In the genomic region with DNA sequence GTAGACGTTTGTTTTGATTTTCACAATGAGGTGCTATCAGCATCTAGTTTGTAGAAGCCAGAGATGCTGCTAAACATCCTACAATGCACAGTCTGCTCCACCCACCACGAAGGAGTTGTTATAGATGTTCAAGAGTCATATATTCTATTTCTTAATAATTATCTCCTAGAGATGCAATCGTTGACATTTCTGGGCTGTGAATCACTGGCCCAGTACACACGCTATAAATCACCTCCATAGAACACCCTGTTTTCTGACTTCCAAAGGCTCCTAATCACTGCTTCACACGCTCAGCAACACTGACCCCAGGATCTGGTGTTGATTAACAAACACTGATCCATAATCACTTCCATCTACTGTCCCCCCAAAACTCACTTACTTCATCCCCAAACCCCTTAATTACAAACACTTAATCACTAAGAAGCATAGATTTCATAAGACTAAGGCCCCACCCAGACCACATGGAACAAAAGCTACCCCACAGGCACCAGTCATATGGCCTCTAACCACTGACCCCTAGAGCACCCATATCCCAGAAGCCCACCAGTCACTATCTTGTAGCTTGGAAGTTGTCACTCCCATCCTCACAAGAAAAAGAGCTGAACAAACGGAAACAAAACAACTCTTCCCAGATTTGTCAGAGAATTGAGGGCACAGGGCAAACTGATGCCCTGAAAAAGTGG, we compare ENCODE assay signal across 16 cellular contexts. TPM values are rescaled to one million over a fixed set of nuclear protein-coding genes. Genes with fewer than 3 reads are reported as not detected.
A peak's percentile ranks its signal among the peaks of the same experiment; 100 is the strongest.
DNase-seq lines count a peak whose midpoint lies in the region; ATAC-seq and TF ChIP-seq lines count a peak whose summit lies in the region.
"Had no signal": no experiment of that assay in that cellular context is flagged by ENCODE, and none has a peak within 500 bp of the region (broad histone marks: within the 10 kb centered on the region; RNA-seq: fewer than 3 reads in every experiment).

No MANE protein-coding gene starts in this region.

- peaks cover 8 to 9% of the 10 kb centered on the region in 2 donors for H3K4me1 Mint-ChIP-seq in effector memory CD8-positive, alpha-beta T cell (ENCODE audit: low read depth in 2 of 2)
- peaks cover 10 to 26% (median 15%) of the 10 kb centered on the region in 4 donors for H3K4me1 Mint-ChIP-seq in naive thymus-derived CD8-positive, alpha-beta T cell
- peaks cover 8 to 21% (median 12%) of the 10 kb centered on the region in 3 donors for H3K4me1 Mint-ChIP-seq in T-cell

- H3K27me3 ChIP-seq in BJ (ENCODE audit: control insufficient read depth, insufficient read depth, low read length), result no peaks in the 10 kb centered on the region
- H3K27me3 ChIP-seq: BLaER1 had no signal

- H3K36me3 Mint-ChIP-seq in effector memory CD8-positive, alpha-beta T cell (ENCODE audit: insufficient read depth), result no peaks in the 10 kb centered on the region
- no peaks in the 10 kb centered on the region for H3K36me3 Mint-ChIP-seq in naive thymus-derived CD8-positive, alpha-beta T cell
- no peaks in the 10 kb centered on the region for H3K36me3 Mint-ChIP-seq in T-cell

- CTCF ChIA-PET in BJ (lab: Yijun Ruan, JAX) (interaction anchor here (0.6 to 1.9 kb wide), 5 partner anchors 9 to 937 kb away, joined by 3 to 5 read pairs (median 5); no protein-coding TSS in a partner anchor), T-cell (lab: Charles Lee) (interaction anchor here in 1 of 2 donors (0.5 kb wide), 1 partner anchor 29 kb away, joined by 4 read pairs; no protein-coding TSS in a partner anchor)

- no peak overlapping the region for H3K4me3 ChIP-seq in BJ (ENCODE audit: low read depth, low read length)

- DNase-seq in BJ (ENCODE audit: low read depth) (peak; percentile 10), M059J (ENCODE audit: low read depth) (peak; percentile 55), medulla oblongata (ENCODE audit: extremely low spot score) (no peak), T-cell (no peak), GM20000 (ENCODE audit: low spot score) (no peak)
- no peak for DNase-seq in effector memory CD8-positive, alpha-beta T cell
- DNase-seq in naive thymus-derived CD8-positive, alpha-beta T cell, result no peak
- DNase-seq in activated effector memory CD4-positive, alpha-beta T cell treated with anti-CD3 and anti-CD28 coated beads, Interleukin-2, amount 50 U/mL, for 16 hours, result no peak
- DNase-seq: activated CD4-positive, alpha-beta T cell treated with anti-CD3 and anti-CD28 coated beads for 36 hours; activated T-cell treated with anti-CD3 and anti-CD28 coated beads, Interleukin-2, amount 50 U/mL, for 1 hour; GF-D8; NCI-H2171 treated with DMSO at 0.1 percent for 48 hours; stimulated activated CD4-positive, alpha-beta T cell treated with anti-CD3 and anti-CD28 coated beads, Interleukin-4, amount 100 ng/mL, for 4 hours; stimulated activated naive CD4-positive, alpha-beta T cell treated with Interleukin-2 at 50 U/mL for 16 hours; SW 1271 had no signal

- H3K36me3 ChIP-seq in BJ (ENCODE audit: control insufficient read depth, insufficient read depth, low read length), result no peaks in the 10 kb centered on the region
- H3K36me3 ChIP-seq: BLaER1 had no signal

- H3K27ac Mint-ChIP-seq in effector memory CD8-positive, alpha-beta T cell, result no peak overlapping the region
- peak overlapping the region in 3 of 10 donors; percentile 2 to 78 (median 21) for H3K27ac Mint-ChIP-seq in naive thymus-derived CD8-positive, alpha-beta T cell
- H3K27ac Mint-ChIP-seq in T-cell, result no peak overlapping the region

- POLR2A ChIA-PET in BJ (lab: Charles Lee), result no interaction called here
- POLR2A ChIA-PET in naive thymus-derived CD8-positive, alpha-beta T cell (lab: Charles Lee), result interaction anchor here (0.7 to 1.0 kb wide), 3 partner anchors 24 to 324 kb away, joined by 3 to 7 read pairs (median 3); no protein-coding TSS in a partner anchor
- POLR2A ChIA-PET in T-cell (lab: Charles Lee), result no interaction called here

- no peaks in the 10 kb centered on the region for H3K27me3 Mint-ChIP-seq in effector memory CD8-positive, alpha-beta T cell
- H3K27me3 Mint-ChIP-seq in naive thymus-derived CD8-positive, alpha-beta T cell, result no peaks in the 10 kb centered on the region
- H3K27me3 Mint-ChIP-seq in T-cell, result peaks cover 3 to 18% of the 10 kb centered on the region in 2 donors
- H3K27me3 Mint-ChIP-seq: activated CD4-positive, alpha-beta T cell treated with anti-CD3 and anti-CD28 coated beads for 36 hours had no signal

- peak overlapping the region; percentile 13 to 56 for H3K4me3 Mint-ChIP-seq in effector memory CD8-positive, alpha-beta T cell
- H3K4me3 Mint-ChIP-seq in naive thymus-derived CD8-positive, alpha-beta T cell, result peak overlapping the region in 6 of 10 donors; percentile 15 to 85 (median 52)
- peak overlapping the region in 1 of 3 donors; percentile 69 for H3K4me3 Mint-ChIP-seq in T-cell

- no peak for ATAC-seq in effector memory CD8-positive, alpha-beta T cell (replicated peaks)
- no peak for ATAC-seq in naive thymus-derived CD8-positive, alpha-beta T cell
- ATAC-seq in T-cell (replicated peaks in 1 of 4), result no peak
- ATAC-seq: activated CD4-positive, alpha-beta T cell treated with anti-CD3 and anti-CD28 coated beads for 36 hours had no signal

- H3K9me3 Mint-ChIP-seq in effector memory CD8-positive, alpha-beta T cell, result no peaks in the 10 kb centered on the region
- no peaks in the 10 kb centered on the region for H3K9me3 Mint-ChIP-seq in naive thymus-derived CD8-positive, alpha-beta T cell
- H3K9me3 Mint-ChIP-seq in T-cell, result no peaks in the 10 kb centered on the region

- TF ChIP-seq CTCF in BJ (IDR thresholded peaks at IDR 0.05; ENCODE audit: insufficient read depth, low read depth, low read length) (no peak), GM20000 (IDR thresholded peaks at IDR 0.05; ENCODE audit: extremely low read depth, missing control alignments) (no peak)

RNA-seq across cellular contexts. Expression of a gene that starts 31.7 kb away (rescaled TPM):
- 4.8 and 6.5 TPM in 2 replicates for polyA plus RNA-seq in BJ (2011; rRNA removed)
- 2.9 and 4.0 TPM in 2 replicates for polyA minus RNA-seq in BJ (2011; rRNA and poly(A)+ RNA removed)
- 8.2 and 11.7 TPM in 2 replicates for total RNA-seq in M059J (2014; rRNA removed; shearing (Covaris generic))
- 10 to 100 TPM; 15.1 to 15.3 TPM for total RNA-seq in naive thymus-derived CD8-positive, alpha-beta T cell
- polyA plus RNA-seq in naive thymus-derived CD8-positive, alpha-beta T cell, result 1 to 10 TPM; 3.5 to 4.7 (median 4.4) TPM
- 10 to 100 TPM in 3 of 5 donors, 1 to 10 TPM in 2; 8.4 to 20.4 (median 14.7) TPM for total RNA-seq in T-cell

RNA-seq across cellular contexts. Expression of a gene that starts 46.3 kb away (rescaled TPM):
- polyA plus RNA-seq in BJ (2011; rRNA removed), result 36.1 and 62.3 TPM in 2 replicates
- polyA minus RNA-seq in BJ (2011; rRNA and poly(A)+ RNA removed), result 65.8 and 66.4 TPM in 2 replicates
- total RNA-seq in M059J (2014; rRNA removed; shearing (Covaris generic)), result 46.5 and 47.7 TPM in 2 replicates
- total RNA-seq in naive thymus-derived CD8-positive, alpha-beta T cell, result 100 to 1,000 TPM; 109 to 121 TPM
- 10 to 100 TPM; 63.2 to 95.4 (median 74.5) TPM for polyA plus RNA-seq in naive thymus-derived CD8-positive, alpha-beta T cell
- total RNA-seq in T-cell, result 100 to 1,000 TPM; 113 to 138 (median 122) TPM

Comparison
In these comparisons a context has a peak if more than half of its experiments do, and no peak if none do; other contexts are left out.
1. DNase-seq: peak in BJ (single experiment) and M059J (single experiment); none in effector memory CD8-positive, alpha-beta T cell (0 of 3), naive thymus-derived CD8-positive, alpha-beta T cell (0 of 10), medulla oblongata (single experiment), activated effector memory CD4-positive, alpha-beta T cell treated with anti-CD3 and anti-CD28 coated beads, Interleukin-2, amount 50 U/mL, for 16 hours (single experiment), T-cell (0 of 34) and GM20000 (single experiment).